ENCODE assay signal across 10 cellular contexts in the genomic region with DNA sequence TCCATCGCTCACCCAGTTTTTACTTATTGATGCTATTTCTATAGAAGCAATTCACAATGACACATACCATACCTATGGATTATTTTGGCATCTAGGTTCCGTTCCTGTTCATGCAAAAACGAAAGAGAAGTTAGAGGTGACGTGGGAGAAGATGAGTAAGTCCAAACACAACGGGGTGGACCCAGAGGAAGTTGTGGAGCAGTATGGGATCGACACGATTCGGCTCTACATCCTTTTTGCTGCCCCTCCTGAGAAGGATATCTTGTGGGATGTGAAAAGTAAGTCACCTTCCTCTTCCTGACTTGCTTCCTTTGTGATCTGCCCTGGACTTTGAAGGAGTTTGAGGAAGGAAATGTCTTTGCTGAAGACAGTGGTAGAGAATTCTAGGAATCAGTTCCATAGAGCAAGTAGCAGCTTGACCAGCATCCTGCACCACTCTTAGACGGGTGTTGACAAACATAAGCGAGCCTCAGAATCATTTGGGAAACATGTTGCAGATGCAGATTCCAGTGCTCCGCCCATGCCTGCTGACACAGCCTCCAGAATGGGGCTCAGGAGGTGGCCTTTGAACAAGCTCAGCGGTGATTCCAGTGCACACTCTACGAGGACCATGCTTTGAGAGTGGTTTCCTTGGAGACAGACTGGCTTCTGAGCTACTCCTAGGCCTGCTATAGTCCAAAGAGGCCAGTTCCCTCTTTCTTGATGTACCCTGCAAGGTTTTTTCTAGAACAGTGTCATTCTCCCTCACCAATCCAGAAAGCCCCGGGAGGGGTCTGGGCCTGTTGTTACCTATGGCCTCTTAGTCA.
"Had no signal": no experiment of that assay in that cellular context is flagged by ENCODE, and none has a peak within 500 bp of the region (broad histone marks: within the 10 kb centered on the region; RNA-seq: fewer than 3 reads in every experiment).

No MANE protein-coding gene starts in this region.

- H3K27me3 Mint-ChIP-seq: activated B cell treated with CpG ODN at 0.5 μM for 24 hours; activated CD4-positive, alpha-beta T cell treated with anti-CD3 and anti-CD28 coated beads, Interleukin-2, amount 10 ng/mL, durations not matched to agents 7 days and 5 days had no signal

- H3K27ac Mint-ChIP-seq: activated B cell treated with CpG ODN at 0.5 μM for 24 hours; activated CD4-positive, alpha-beta T cell treated with anti-CD3 and anti-CD28 coated beads, Interleukin-2, amount 10 ng/mL, durations not matched to agents 7 days and 5 days; activated naive CD4-positive, alpha-beta T cell treated with anti-CD3 and anti-CD28 coated beads for 36 hours had no signal

- DNase-seq: activated B cell treated with CpG ODN at 0.5 μM for 24 hours; activated CD4-positive, alpha-beta T cell treated with anti-CD3 and anti-CD28 coated beads, Interleukin-2, amount 10 ng/mL, durations not matched to agents 7 days and 5 days; activated CD8-positive, alpha-beta memory T cell treated with anti-CD3 and anti-CD28 coated beads for 24 hours; activated naive CD4-positive, alpha-beta T cell treated with anti-CD3 and anti-CD28 coated beads for 36 hours; dorsolateral prefrontal cortex; ovary; small intestine; T-helper 1 cell had no signal

- H3K27me3 ChIP-seq: dorsolateral prefrontal cortex, ovary, vagina had no signal

- H3K27ac ChIP-seq: dorsolateral prefrontal cortex, ovary, SK-N-MC, vagina had no signal

- H3K9me3 ChIP-seq: ovary, vagina had no signal

- H3K4me3 ChIP-seq: dorsolateral prefrontal cortex, ovary, SK-N-MC, vagina had no signal

- H3K4me1 Mint-ChIP-seq: activated B cell treated with CpG ODN at 0.5 μM for 24 hours; activated CD4-positive, alpha-beta T cell treated with anti-CD3 and anti-CD28 coated beads, Interleukin-2, amount 10 ng/mL, durations not matched to agents 7 days and 5 days had no signal

- H3K4me1 ChIP-seq: vagina had no signal

- H3K36me3 ChIP-seq: ovary had no signal

- H3K9me3 Mint-ChIP-seq: activated B cell treated with CpG ODN at 0.5 μM for 24 hours; activated CD4-positive, alpha-beta T cell treated with anti-CD3 and anti-CD28 coated beads, Interleukin-2, amount 10 ng/mL, durations not matched to agents 7 days and 5 days; activated naive CD4-positive, alpha-beta T cell treated with anti-CD3 and anti-CD28 coated beads for 36 hours had no signal

- H3K4me3 Mint-ChIP-seq: activated B cell treated with CpG ODN at 0.5 μM for 24 hours; activated CD4-positive, alpha-beta T cell treated with anti-CD3 and anti-CD28 coated beads, Interleukin-2, amount 10 ng/mL, durations not matched to agents 7 days and 5 days; activated naive CD4-positive, alpha-beta T cell treated with anti-CD3 and anti-CD28 coated beads for 36 hours had no signal
